ENCODE assay signal across 11 cellular contexts in the genomic region with DNA sequence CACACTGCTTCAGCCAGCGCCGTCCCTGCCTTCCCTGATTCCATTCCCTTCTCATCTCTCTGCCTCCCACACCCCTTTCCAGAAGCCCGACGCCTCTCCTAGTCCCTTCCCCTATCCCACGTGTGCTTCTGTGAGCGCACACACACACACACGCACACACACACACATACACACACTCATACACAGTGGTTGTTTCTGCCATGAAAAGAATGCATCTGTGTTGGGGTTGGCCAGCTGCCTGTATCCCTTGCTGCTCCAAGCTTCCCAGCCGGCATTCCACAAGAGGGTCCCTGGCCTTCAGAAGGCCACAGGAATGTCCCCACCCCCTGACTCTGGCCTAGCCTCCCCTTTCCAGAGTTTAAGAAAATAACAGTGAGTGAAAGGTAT. TPM values are rescaled to one million over a fixed set of nuclear protein-coding genes. Genes with fewer than 3 reads are reported as not detected.
A peak's percentile ranks its signal among the peaks of the same experiment; 100 is the strongest.
DNase-seq lines count a peak whose midpoint lies in the region; ATAC-seq and TF ChIP-seq lines count a peak whose summit lies in the region.
"Had no signal": no experiment of that assay in that cellular context is flagged by ENCODE, and none has a peak within 500 bp of the region (broad histone marks: within the 10 kb centered on the region; RNA-seq: fewer than 3 reads in every experiment).

No MANE protein-coding gene starts in this region.

- H3K9me3 Mint-ChIP-seq in CD4-positive, alpha-beta T cell: no peaks in the 10 kb centered on the region

- H3K4me2 ChIP-seq in trophoblast cell (ENCODE audit: low read length): no peak overlapping the region

- H2BK5ac ChIP-seq in trophoblast cell (ENCODE audit: low read depth, low read length, poor library complexity): no peak overlapping the region

- no peak overlapping the region for H2BK120ac ChIP-seq in trophoblast cell (ENCODE audit: insufficient read depth, low read length, poor library complexity)

- H3K27me3 Mint-ChIP-seq in CD4-positive, alpha-beta T cell: no peaks in the 10 kb centered on the region

- H3K18ac ChIP-seq in trophoblast cell (ENCODE audit: low read length): no peak overlapping the region

- H3K23ac ChIP-seq in trophoblast cell (ENCODE audit: low read length): no peak overlapping the region

- no peak overlapping the region for H2BK12ac ChIP-seq in trophoblast cell (ENCODE audit: low read length)

- no peak overlapping the region for H3K9ac ChIP-seq in trophoblast cell (ENCODE audit: low read length)

- H3K36me3 Mint-ChIP-seq in CD4-positive, alpha-beta T cell (ENCODE audit: low read depth): no peaks in the 10 kb centered on the region

- no peaks in the 10 kb centered on the region for H3K27me3 ChIP-seq in trophoblast cell (ENCODE audit: insufficient read depth, low read length)
- no peaks in the 10 kb centered on the region for H3K27me3 ChIP-seq in CD4-positive, alpha-beta T cell (ENCODE audit: control insufficient read depth, insufficient read depth, low read length)

- H3K27ac Mint-ChIP-seq in CD4-positive, alpha-beta T cell: no peak overlapping the region

- CTCF ChIA-PET in CD4-positive, alpha-beta T cell (lab: Charles Lee): no interaction called here

- peaks cover 4 to 12% of the 10 kb centered on the region in 2 experiments for H3K36me3 ChIP-seq in trophoblast cell (ENCODE audit: control insufficient read depth in 1 of 2, insufficient read depth in 2 of 2, low read length in 2 of 2)

- no peaks in the 10 kb centered on the region for H3K9me3 ChIP-seq in trophoblast cell (ENCODE audit: insufficient read depth, low read depth, low read length)
- H3K9me3 ChIP-seq in CD4-positive, alpha-beta T cell (ENCODE audit: control insufficient read depth, low read length): no peaks in the 10 kb centered on the region

- no peak overlapping the region for H3K14ac ChIP-seq in trophoblast cell (ENCODE audit: low read length)

- no peak overlapping the region for H4K91ac ChIP-seq in trophoblast cell (ENCODE audit: low read depth, low read length)

- no peaks in the 10 kb centered on the region for H3K79me2 ChIP-seq in trophoblast cell (ENCODE audit: control insufficient read depth, insufficient read depth, low read length, poor library complexity)

- no peak for ATAC-seq in CD4-positive, alpha-beta T cell (ENCODE audit: poor library complexity)
- ATAC-seq in GM18870 (IDR thresholded peaks at IDR 0.05; ENCODE audit: unreplicated experiment): no peak

- H2AFZ ChIP-seq in trophoblast cell (ENCODE audit: insufficient read depth, low read length, poor library complexity): no peak overlapping the region

- no peak overlapping the region for H2AK5ac ChIP-seq in trophoblast cell (ENCODE audit: low read length)

- intact Hi-C loops in CD4-positive, alpha-beta T cell (cut with DNase I, micrococcal nuclease): no loop called here

- no peak overlapping the region for H3K4ac ChIP-seq in trophoblast cell (ENCODE audit: low read depth, low read length)

- peak overlapping the region; percentile 9 for H3K27ac ChIP-seq in trophoblast cell (ENCODE audit: low read depth, low read length)
- no peak overlapping the region for H3K27ac ChIP-seq in CD4-positive, alpha-beta T cell (ENCODE audit: low read depth, low read length)
- H3K27ac ChIP-seq: C4-2B had no signal

- H3K4me1 ChIP-seq in trophoblast cell (ENCODE audit: control insufficient read depth in 1 of 2, insufficient read depth in 2 of 2, low read length in 2 of 2): peaks cover 23 to 26% of the 10 kb centered on the region in 2 experiments

- H3K79me1 ChIP-seq in trophoblast cell (ENCODE audit: low read length): peaks cover 21% of the 10 kb centered on the region

- H3K4me1 Mint-ChIP-seq in CD4-positive, alpha-beta T cell (ENCODE audit: low read depth): no peaks in the 10 kb centered on the region

- DNase-seq in AG08395 (ENCODE audit: low spot score) (peak; percentile 74), T1000 (lab: John Stamatoyannopoulos, UW) (peak; percentile 18), glomerular visceral epithelial cell (ENCODE audit: extremely low spot score) (peak; percentile 96), trophoblast cell (no peak), 8988T (no peak), NCI-H1436 (lab: John Stamatoyannopoulos, UW) (no peak)
- no peak for DNase-seq in CD4-positive, alpha-beta T cell
- DNase-seq: activated CD8-positive, alpha-beta memory T cell treated with anti-CD3 and anti-CD28 coated beads for 24 hours; NCI-H82 had no signal

- no peak overlapping the region for H4K12ac ChIP-seq in trophoblast cell (ENCODE audit: low read depth, low read length)

- TF ChIP-seq CTCF in CD4-positive, alpha-beta T cell (IDR thresholded peaks at IDR 0.05): no peak

- POLR2A ChIA-PET in CD4-positive, alpha-beta T cell (lab: Charles Lee): no interaction called here

- no CpG with 5 or more reads among the region's 8 CpGs for WGBS in trophoblast cell (ENCODE audit: extremely low coverage, insufficient coverage, insufficient read length)

- H3K4me3 Mint-ChIP-seq in CD4-positive, alpha-beta T cell: no peak overlapping the region

- no peak overlapping the region for H4K8ac ChIP-seq in trophoblast cell (ENCODE audit: low read depth, low read length)

- no peak overlapping the region for H3K4me3 ChIP-seq in trophoblast cell (ENCODE audit: low read depth, low read length)

RNA-seq across cellular contexts. Expression of a gene that starts 51.7 kb away (rescaled TPM):
- polyA plus RNA-seq in trophoblast cell (2013): 2.3 and 2.6 TPM in 2 replicates
- 1 to 10 TPM; 2.0 to 2.7 TPM for total RNA-seq in CD4-positive, alpha-beta T cell

Comparison
In these comparisons a context has a peak if more than half of its experiments do, and no peak if none do; other contexts are left out.
1. DNase-seq: peak in AG08395 (single experiment), T1000 (single experiment) and glomerular visceral epithelial cell (single experiment); none in trophoblast cell (0 of 2), 8988T (single experiment), CD4-positive, alpha-beta T cell (0 of 10) and NCI-H1436 (single experiment).